1 cellular context compared by ENCODE assay signal in the genomic region with DNA sequence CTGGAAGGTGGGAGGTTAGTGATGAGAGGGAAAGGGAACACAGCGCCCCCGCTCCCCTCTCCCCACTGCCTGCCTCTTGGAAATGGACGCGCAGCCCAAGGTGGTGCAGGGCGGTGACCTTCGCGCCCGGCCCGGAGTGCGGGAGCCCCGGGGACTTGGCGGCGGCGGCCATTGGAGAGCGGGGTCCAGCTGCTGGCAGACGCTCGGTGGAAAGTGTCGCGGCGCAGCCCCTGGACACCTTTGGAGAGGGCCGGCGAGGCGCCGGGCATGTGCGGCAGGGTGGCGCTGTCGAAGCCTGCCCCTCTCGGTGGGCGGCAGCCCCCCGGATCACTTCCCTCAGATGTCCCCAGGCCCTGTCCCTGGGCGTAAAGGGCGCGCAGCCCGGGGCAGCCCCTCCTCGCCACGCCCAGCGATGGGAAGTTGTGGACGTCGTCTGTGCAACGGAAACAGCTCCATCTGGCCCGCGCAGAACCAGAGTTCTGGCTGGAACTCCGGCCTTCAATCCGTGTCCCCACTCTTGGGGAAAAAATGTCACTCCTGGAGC.
TF ChIP-seq lines count a peak whose summit lies in the region.

No MANE protein-coding gene starts in this region.

TF ChIP-seq in GM23338, 12 proteins besides CTCF, POLR2A, EP300 and RAD21 (continued from another document):
- TF ChIP-seq, protein P1, sequence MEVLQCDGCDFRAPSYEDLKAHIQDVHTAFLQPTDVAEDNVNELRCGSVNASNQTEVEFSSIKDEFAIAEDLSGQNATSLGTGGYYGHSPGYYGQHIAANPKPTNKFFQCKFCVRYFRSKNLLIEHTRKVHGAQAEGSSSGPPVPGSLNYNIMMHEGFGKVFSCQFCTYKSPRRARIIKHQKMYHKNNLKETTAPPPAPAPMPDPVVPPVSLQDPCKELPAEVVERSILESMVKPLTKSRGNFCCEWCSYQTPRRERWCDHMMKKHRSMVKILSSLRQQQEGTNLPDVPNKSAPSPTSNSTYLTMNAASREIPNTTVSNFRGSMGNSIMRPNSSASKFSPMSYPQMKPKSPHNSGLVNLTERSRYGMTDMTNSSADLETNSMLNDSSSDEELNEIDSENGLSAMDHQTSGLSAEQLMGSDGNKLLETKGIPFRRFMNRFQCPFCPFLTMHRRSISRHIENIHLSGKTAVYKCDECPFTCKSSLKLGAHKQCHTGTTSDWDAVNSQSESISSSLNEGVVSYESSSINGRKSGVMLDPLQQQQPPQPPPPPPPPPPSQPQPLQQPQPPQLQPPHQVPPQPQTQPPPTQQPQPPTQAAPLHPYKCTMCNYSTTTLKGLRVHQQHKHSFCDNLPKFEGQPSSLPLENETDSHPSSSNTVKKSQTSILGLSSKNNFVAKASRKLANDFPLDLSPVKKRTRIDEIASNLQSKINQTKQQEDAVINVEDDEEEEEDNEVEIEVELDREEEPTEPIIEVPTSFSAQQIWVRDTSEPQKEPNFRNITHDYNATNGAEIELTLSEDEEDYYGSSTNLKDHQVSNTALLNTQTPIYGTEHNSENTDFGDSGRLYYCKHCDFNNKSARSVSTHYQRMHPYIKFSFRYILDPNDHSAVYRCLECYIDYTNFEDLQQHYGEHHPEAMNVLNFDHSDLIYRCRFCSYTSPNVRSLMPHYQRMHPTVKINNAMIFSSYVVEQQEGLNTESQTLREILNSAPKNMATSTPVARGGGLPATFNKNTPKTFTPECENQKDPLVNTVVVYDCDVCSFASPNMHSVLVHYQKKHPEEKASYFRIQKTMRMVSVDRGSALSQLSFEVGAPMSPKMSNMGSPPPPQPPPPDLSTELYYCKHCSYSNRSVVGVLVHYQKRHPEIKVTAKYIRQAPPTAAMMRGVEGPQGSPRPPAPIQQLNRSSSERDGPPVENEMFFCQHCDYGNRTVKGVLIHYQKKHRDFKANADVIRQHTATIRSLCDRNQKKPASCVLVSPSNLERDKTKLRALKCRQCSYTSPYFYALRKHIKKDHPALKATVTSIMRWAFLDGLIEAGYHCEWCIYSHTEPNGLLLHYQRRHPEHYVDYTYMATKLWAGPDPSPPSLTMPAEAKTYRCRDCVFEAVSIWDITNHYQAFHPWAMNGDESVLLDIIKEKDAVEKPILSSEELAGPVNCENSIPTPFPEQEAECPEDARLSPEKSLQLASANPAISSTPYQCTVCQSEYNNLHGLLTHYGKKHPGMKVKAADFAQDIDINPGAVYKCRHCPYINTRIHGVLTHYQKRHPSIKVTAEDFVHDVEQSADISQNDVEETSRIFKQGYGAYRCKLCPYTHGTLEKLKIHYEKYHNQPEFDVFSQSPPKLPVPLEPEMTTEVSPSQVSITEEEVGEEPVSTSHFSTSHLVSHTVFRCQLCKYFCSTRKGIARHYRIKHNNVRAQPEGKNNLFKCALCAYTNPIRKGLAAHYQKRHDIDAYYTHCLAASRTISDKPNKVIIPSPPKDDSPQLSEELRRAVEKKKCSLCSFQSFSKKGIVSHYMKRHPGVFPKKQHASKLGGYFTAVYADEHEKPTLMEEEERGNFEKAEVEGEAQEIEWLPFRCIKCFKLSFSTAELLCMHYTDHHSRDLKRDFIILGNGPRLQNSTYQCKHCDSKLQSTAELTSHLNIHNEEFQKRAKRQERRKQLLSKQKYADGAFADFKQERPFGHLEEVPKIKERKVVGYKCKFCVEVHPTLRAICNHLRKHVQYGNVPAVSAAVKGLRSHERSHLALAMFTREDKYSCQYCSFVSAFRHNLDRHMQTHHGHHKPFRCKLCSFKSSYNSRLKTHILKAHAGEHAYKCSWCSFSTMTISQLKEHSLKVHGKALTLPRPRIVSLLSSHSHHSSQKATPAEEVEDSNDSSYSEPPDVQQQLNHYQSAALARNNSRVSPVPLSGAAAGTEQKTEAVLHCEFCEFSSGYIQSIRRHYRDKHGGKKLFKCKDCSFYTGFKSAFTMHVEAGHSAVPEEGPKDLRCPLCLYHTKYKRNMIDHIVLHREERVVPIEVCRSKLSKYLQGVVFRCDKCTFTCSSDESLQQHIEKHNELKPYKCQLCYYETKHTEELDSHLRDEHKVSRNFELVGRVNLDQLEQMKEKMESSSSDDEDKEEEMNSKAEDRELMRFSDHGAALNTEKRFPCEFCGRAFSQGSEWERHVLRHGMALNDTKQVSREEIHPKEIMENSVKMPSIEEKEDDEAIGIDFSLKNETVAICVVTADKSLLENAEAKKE (CRISPR knock-in tag; IDR thresholded peaks at IDR 0.05), result no peak
